In the genomic region with DNA sequence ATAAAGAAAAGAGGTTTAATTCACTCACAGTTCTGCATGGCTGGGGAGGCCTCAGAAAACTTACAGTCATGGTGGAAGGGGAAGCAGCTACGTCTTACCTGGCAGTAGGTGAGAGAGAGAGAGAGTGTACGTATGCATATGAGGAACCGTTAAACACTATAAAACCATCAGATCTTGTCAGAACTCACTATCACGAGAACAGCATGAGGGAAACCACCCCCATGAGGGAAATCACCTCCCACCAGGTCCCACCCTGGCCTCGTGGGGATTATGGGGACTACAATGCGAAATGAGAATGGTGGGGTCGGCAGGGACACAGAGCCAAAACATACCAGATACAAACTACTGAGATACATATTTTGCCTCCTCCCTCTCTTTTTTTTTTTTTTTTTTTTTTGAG, we compare ENCODE assay signal across 34 cellular contexts.
"Had no signal": no experiment of that assay in that cellular context is flagged by ENCODE, and none has a peak within 500 bp of the region (broad histone marks: within the 10 kb centered on the region; RNA-seq: fewer than 3 reads in every experiment).

No MANE protein-coding gene starts in this region.

- DNase-seq: activated B cell treated with CpG ODN at 0.5 μM for 24 hours; activated CD4-positive, alpha-beta memory T cell treated with anti-CD3 and anti-CD28 coated beads for 36 hours; activated CD4-positive, alpha-beta T cell treated with anti-CD3 and anti-CD28 coated beads for 36 hours; activated CD4-positive, alpha-beta T cell treated with anti-CD3 and anti-CD28 coated beads for 48 hours; activated CD4-positive, alpha-beta T cell treated with anti-CD3 and anti-CD28 coated beads, Interleukin-2, amount 50 U/mL, for 1 hour; activated CD4-positive, alpha-beta T cell treated with anti-CD3 and anti-CD28 coated beads, Interleukin-2, amount 50 U/mL, for 4 hours; activated CD4-positive, CD25-positive, alpha-beta regulatory T cell treated with anti-CD3 and anti-CD28 coated beads, Interleukin-2, amount 50 U/mL, for 72 hours; activated CD8-positive, alpha-beta memory T cell treated with anti-CD3 and anti-CD28 coated beads, Interleukin-2, amount 50 U/mL, for 4 hours; activated CD8-positive, alpha-beta T cell treated with anti-CD3 and anti-CD28 coated beads for 36 hours; activated effector memory CD4-positive, alpha-beta T cell treated with anti-CD3 and anti-CD28 coated beads, Interleukin-2, amount 50 U/mL, for 16 hours; activated gamma-delta T cell treated with Interleukin-2 at 50 U/mL for 16 hours; activated naive CD4-positive, alpha-beta T cell; activated naive CD4-positive, alpha-beta T cell treated with anti-CD3 and anti-CD28 coated beads for 36 hours; activated naive CD4-positive, alpha-beta T cell treated with anti-CD3 and anti-CD28 coated beads, Interleukin-2, amount 50 U/mL, for 16 hours; activated naive CD8-positive, alpha-beta T cell treated with anti-CD3 and anti-CD28 coated beads for 36 hours; activated T-cell treated with anti-CD3 and anti-CD28 coated beads for 4 hours; activated T-cell treated with anti-CD3 and anti-CD28 coated beads, Interleukin-2, amount 50 U/mL, for 1 hour; activated T-cell treated with anti-CD3 and anti-CD28 coated beads, Interleukin-2, amount 50 U/mL, for 4 hours; activated T-cell treated with anti-CD3 and anti-CD28 coated beads, Interleukin-2, amount 50 U/mL, for 72 hours; adrenal gland; amniotic stem cell; aorta; body of pancreas; brain microvascular endothelial cell; central memory CD4-positive, alpha-beta T cell; T-helper 2 cell; T-helper 9 cell had no signal

- H3K4me1 ChIP-seq: adrenal gland, breast epithelium had no signal

- H3K36me3 ChIP-seq: adrenal gland, brain microvascular endothelial cell, breast epithelium had no signal

- H3K4me3 Mint-ChIP-seq: activated B cell treated with CpG ODN at 0.5 μM for 24 hours; activated CD4-positive, alpha-beta memory T cell treated with anti-CD3 and anti-CD28 coated beads for 36 hours; activated CD4-positive, alpha-beta T cell treated with anti-CD3 and anti-CD28 coated beads for 36 hours; activated CD8-positive, alpha-beta T cell treated with anti-CD3 and anti-CD28 coated beads for 36 hours; activated naive CD4-positive, alpha-beta T cell treated with anti-CD3 and anti-CD28 coated beads for 36 hours; activated naive CD8-positive, alpha-beta T cell treated with anti-CD3 and anti-CD28 coated beads for 36 hours; activated T-cell treated with anti-CD3 and anti-CD28 coated beads, Interleukin-2, amount 50 U/mL, for 4 hours; activated T-cell treated with anti-CD3 and anti-CD28 coated beads, Interleukin-2, amount 50 U/mL, for 72 hours; activated T-helper 1 cell treated with anti-CD3 and anti-CD28 coated beads, Interleukin-12 subunit alpha, Interleukin-12 subunit beta, Interleukin-2, Interleukin-4 antibody, amounts not matched to agents 30 ng/mL and 10 ng/mL and 1 ng/mL, durations not matched to agents 14 hours and 24 hours and 36 hours; activated T-helper 17 cell treated with anti-CD3 and anti-CD28 coated beads, Interleukin-2, amount 50 U/mL, for 72 hours; T-helper 1 cell treated with Interleukin-12 subunit alpha and Interleukin-12 subunit beta and Interleukin-4 antibody, amounts not matched to agents 30 μg/mL and 1 μg/mL, for 36 hours; T-helper 2 cell treated with Interferon-gamma antibody and Interleukin-4, amounts not matched to agents 5 μg/mL and 100 μg/mL, for 36 hours had no signal

- H3K27ac Mint-ChIP-seq: activated B cell treated with CpG ODN at 0.5 μM for 24 hours; activated CD4-positive, alpha-beta memory T cell treated with anti-CD3 and anti-CD28 coated beads for 36 hours; activated CD4-positive, alpha-beta T cell treated with anti-CD3 and anti-CD28 coated beads for 36 hours; activated CD8-positive, alpha-beta T cell treated with anti-CD3 and anti-CD28 coated beads for 36 hours; activated naive CD4-positive, alpha-beta T cell treated with anti-CD3 and anti-CD28 coated beads for 36 hours; activated naive CD4-positive, alpha-beta T cell treated with anti-CD3 and anti-CD28 coated beads, Interleukin-2, amount 50 U/mL, for 72 hours; activated naive CD8-positive, alpha-beta T cell treated with anti-CD3 and anti-CD28 coated beads for 36 hours; activated T-cell treated with anti-CD3 and anti-CD28 coated beads, Interleukin-2, amount 50 U/mL, for 72 hours; activated T-helper 1 cell treated with anti-CD3 and anti-CD28 coated beads, Interleukin-12 subunit alpha, Interleukin-12 subunit beta, Interleukin-2, Interleukin-4 antibody, amounts not matched to agents 30 ng/mL and 10 ng/mL and 1 ng/mL, durations not matched to agents 14 hours and 24 hours and 36 hours; activated T-helper 17 cell treated with anti-CD3 and anti-CD28 coated beads, Interleukin-2, amount 50 U/mL, for 72 hours; T-helper 1 cell treated with Interleukin-12 subunit alpha and Interleukin-12 subunit beta and Interleukin-4 antibody, amounts not matched to agents 30 μg/mL and 1 μg/mL, for 36 hours; T-helper 2 cell treated with Interferon-gamma antibody and Interleukin-4, amounts not matched to agents 5 μg/mL and 100 μg/mL, for 36 hours had no signal

- H3K9me3 Mint-ChIP-seq: activated CD4-positive, alpha-beta memory T cell treated with anti-CD3 and anti-CD28 coated beads for 36 hours; activated CD8-positive, alpha-beta T cell treated with anti-CD3 and anti-CD28 coated beads for 36 hours; activated naive CD4-positive, alpha-beta T cell treated with anti-CD3 and anti-CD28 coated beads for 36 hours; activated naive CD4-positive, alpha-beta T cell treated with anti-CD3 and anti-CD28 coated beads, Interleukin-2, amount 50 U/mL, for 72 hours; activated naive CD8-positive, alpha-beta T cell treated with anti-CD3 and anti-CD28 coated beads for 36 hours; activated T-cell treated with anti-CD3 and anti-CD28 coated beads, Interleukin-2, amount 50 U/mL, for 4 hours; activated T-cell treated with anti-CD3 and anti-CD28 coated beads, Interleukin-2, amount 50 U/mL, for 72 hours; activated T-helper 1 cell treated with anti-CD3 and anti-CD28 coated beads, Interleukin-12 subunit alpha, Interleukin-12 subunit beta, Interleukin-2, Interleukin-4 antibody, amounts not matched to agents 30 ng/mL and 10 ng/mL and 1 ng/mL, durations not matched to agents 14 hours and 24 hours and 36 hours; activated T-helper 17 cell treated with anti-CD3 and anti-CD28 coated beads, Interleukin-2, amount 50 U/mL, for 72 hours; T-helper 1 cell treated with Interleukin-12 subunit alpha and Interleukin-12 subunit beta and Interleukin-4 antibody, amounts not matched to agents 30 μg/mL and 1 μg/mL, for 36 hours; T-helper 2 cell treated with Interferon-gamma antibody and Interleukin-4, amounts not matched to agents 5 μg/mL and 100 μg/mL, for 36 hours had no signal

- H3K4me3 ChIP-seq: adrenal gland, body of pancreas, breast epithelium had no signal

- H3K4me1 Mint-ChIP-seq: activated CD4-positive, alpha-beta T cell treated with anti-CD3 and anti-CD28 coated beads for 36 hours; activated naive CD8-positive, alpha-beta T cell treated with anti-CD3 and anti-CD28 coated beads for 36 hours; activated T-helper 17 cell treated with anti-CD3 and anti-CD28 coated beads, Interleukin-2, amount 50 U/mL, for 72 hours had no signal

- H3K27ac ChIP-seq: brain microvascular endothelial cell, breast epithelium, VCaP had no signal

- H3K27me3 ChIP-seq: adrenal gland, body of pancreas, brain microvascular endothelial cell, breast epithelium had no signal

- ATAC-seq: activated CD4-positive, alpha-beta T cell treated with anti-CD3 and anti-CD28 coated beads for 36 hours; activated CD8-positive, alpha-beta T cell treated with anti-CD3 and anti-CD28 coated beads for 36 hours; activated naive CD4-positive, alpha-beta T cell treated with anti-CD3 and anti-CD28 coated beads, Interleukin-2, amount 50 U/mL, for 72 hours; activated T-cell treated with anti-CD3 and anti-CD28 coated beads, Interleukin-2, amount 50 U/mL, for 4 hours; activated T-cell treated with anti-CD3 and anti-CD28 coated beads, Interleukin-2, amount 50 U/mL, for 72 hours; activated T-helper 17 cell treated with anti-CD3 and anti-CD28 coated beads, Interleukin-2, amount 50 U/mL, for 72 hours; body of pancreas had no signal

- H3K36me3 Mint-ChIP-seq: activated CD4-positive, alpha-beta memory T cell treated with anti-CD3 and anti-CD28 coated beads for 36 hours; activated naive CD4-positive, alpha-beta T cell treated with anti-CD3 and anti-CD28 coated beads, Interleukin-2, amount 50 U/mL, for 72 hours; activated naive CD8-positive, alpha-beta T cell treated with anti-CD3 and anti-CD28 coated beads for 36 hours had no signal

- H3K9me3 ChIP-seq: adrenal gland, body of pancreas, breast epithelium had no signal
